8 cellular contexts compared by ENCODE assay signal in genomic region chr10:43606323-43607198, GRCh38. TPM values are rescaled to one million over a fixed set of nuclear protein-coding genes. Genes with fewer than 3 reads are reported as not detected.
DNase-seq lines count a peak whose midpoint lies in the region; ATAC-seq and TF ChIP-seq lines count a peak whose summit lies in the region.

Gene ZNF485 (plus strand): TSS chr10:43606438. CDS start chr10:43607051, 613 bp downstream.

- no peaks in the 10 kb centered on the region for H3K27me3 Mint-ChIP-seq in activated CD4-positive, alpha-beta memory T cell treated with anti-CD3 and anti-CD28 coated beads for 36 hours

- peaks cover 32% of the 10 kb centered on the region for H3K4me1 Mint-ChIP-seq in activated CD4-positive, alpha-beta memory T cell treated with anti-CD3 and anti-CD28 coated beads for 36 hours (ENCODE audit: low read depth)

- no peak for TF ChIP-seq POLR2A in lower leg skin (IDR thresholded peaks at IDR 0.05)

- no peaks in the 10 kb centered on the region for H3K9me3 Mint-ChIP-seq in activated CD4-positive, alpha-beta memory T cell treated with anti-CD3 and anti-CD28 coated beads for 36 hours

- 3% methylated on average over 38 to 51 of the region's 58 CpGs for WGBS in lower leg skin, 2 donors

- intact Hi-C loops in activated CD4-positive, alpha-beta memory T cell treated with anti-CD3 and anti-CD28 coated beads for 36 hours (cut with micrococcal nuclease) = loop anchor here (1.0 kb wide), 3 partner anchors 10 to 42 kb away; partner anchors contain the start of gene ZNF32
- intact Hi-C loops in lower leg skin (cut with DNase I; ENCODE audit: low total_unique reads) = no loop called here

- CTCF ChIA-PET in activated CD4-positive, alpha-beta memory T cell treated with anti-CD3 and anti-CD28 coated beads for 36 hours (lab: Charles Lee) = no interaction called here

- peak; percentile 99 for ATAC-seq in GM18868 (IDR thresholded peaks at IDR 0.05; ENCODE audit: unreplicated experiment)
- ATAC-seq in HG03097 (IDR thresholded peaks at IDR 0.05; ENCODE audit: low FRiP score, unreplicated experiment) = peak; percentile 96

- POLR2A ChIA-PET in activated CD4-positive, alpha-beta memory T cell treated with anti-CD3 and anti-CD28 coated beads for 36 hours (lab: Charles Lee) = interaction anchor here (1.4 kb wide), 2 partner anchors 11 to 33 kb away, joined by 3 to 7 read pairs; no protein-coding TSS in a partner anchor

- DNase-seq in AG08395 (ENCODE audit: low spot score) (peak; percentile 82), NCI-H526 treated with DMSO at 0.1 percent for 48 hours (lab: John Stamatoyannopoulos, UW) (peak; percentile 9), ecto neural progenitor cell (ENCODE audit: low spot score) (peak; percentile 84), lower leg skin (ENCODE audit: low spot score in 2 of 2) (peak; percentile 19 to 90)
- peak; percentile 73 for DNase-seq in activated CD4-positive, alpha-beta memory T cell treated with anti-CD3 and anti-CD28 coated beads for 36 hours
- peak; percentile 72 for DNase-seq in stimulated activated CD4-positive, alpha-beta T cell treated with anti-CD3 and anti-CD28 coated beads, Interleukin-4, amount 100 ng/mL, for 4 hours

- H3K36me3 Mint-ChIP-seq in activated CD4-positive, alpha-beta memory T cell treated with anti-CD3 and anti-CD28 coated beads for 36 hours = peaks cover 24% of the 10 kb centered on the region

- peak within 1 kb of the TSS; percentile 85 for H3K4me3 ChIP-seq in lower leg skin (ENCODE audit: low read depth, poor library complexity, severe bottlenecking)

- peak within 1 kb of the TSS; percentile 79 for H3K4me3 Mint-ChIP-seq in activated CD4-positive, alpha-beta memory T cell treated with anti-CD3 and anti-CD28 coated beads for 36 hours

- TF ChIP-seq CTCF in lower leg skin (IDR thresholded peaks at IDR 0.05) = no peak

- peak within 1 kb of the TSS; percentile 69 for H3K27ac Mint-ChIP-seq in activated CD4-positive, alpha-beta memory T cell treated with anti-CD3 and anti-CD28 coated beads for 36 hours

RNA-seq across cellular contexts. Expression of gene ZNF485, which starts in this region (rescaled TPM):
- 1 to 10 TPM; 4.1 to 4.7 TPM for total RNA-seq in activated CD4-positive, alpha-beta memory T cell treated with anti-CD3 and anti-CD28 coated beads for 36 hours
- 1 to 10 TPM; 2.4 to 7.9 (median 4.7) TPM for total RNA-seq in lower leg skin

Comparison
In these comparisons a context has a peak if more than half of its experiments do, and no peak if none do; other contexts are left out.
1. Peak in every context shown above with its lines: DNase-seq, ATAC-seq and H3K4me3 ChIP-seq.
2. DNase-seq: peak in every context shown above with its lines; median percentile 84 in ecto neural progenitor cell; 82 in AG08395; 73 in activated CD4-positive, alpha-beta memory T cell treated with anti-CD3 and anti-CD28 coated beads for 36 hours; 72 in stimulated activated CD4-positive, alpha-beta T cell treated with anti-CD3 and anti-CD28 coated beads, Interleukin-4, amount 100 ng/mL, for 4 hours; 54 in lower leg skin; 9 in NCI-H526 treated with DMSO at 0.1 percent for 48 hours.